ENCODE assay signal across 1 cellular context in genomic region chr14:101761032-101761880, GRCh38.
TF ChIP-seq lines count a peak whose summit lies in the region.

PPP2R5C (plus strand) TSS chr14:101761709; CDS start chr14:101761894, 185 bp downstream.

TF ChIP-seq in HEK293, 187 proteins besides CTCF, POLR2A, EP300 and RAD21 (continued from another document and continues in another):
- TF ChIP-seq SP3 (tag by site-specific recombination; IDR thresholded peaks at IDR 0.05): peak; percentile 85
- TF ChIP-seq ZNF521 (tag by site-specific recombination; IDR thresholded peaks at IDR 0.05): no peak
- peak; percentile 97 for TF ChIP-seq KLF8 (tag by site-specific recombination; IDR thresholded peaks at IDR 0.05)
- no peak for TF ChIP-seq ZNF830 (tag by site-specific recombination; IDR thresholded peaks at IDR 0.05; ENCODE audit: low read depth)
- TF ChIP-seq ZNF645 (tag by site-specific recombination; IDR thresholded peaks at IDR 0.05): no peak
- TF ChIP-seq ZNF174 (tag by site-specific recombination; IDR thresholded peaks at IDR 0.05): no peak
- TF ChIP-seq ZFP41 (tag by site-specific recombination; IDR thresholded peaks at IDR 0.05; ENCODE audit: borderline replicate concordance): no peak
- TF ChIP-seq ZNF335 (tag by site-specific recombination; conservative IDR thresholded peaks at IDR 0.05): peak; percentile 96
- TF ChIP-seq ZBTB11 (tag by site-specific recombination; conservative IDR thresholded peaks at IDR 0.05; ENCODE audit: low read depth): no peak
- TF ChIP-seq YY1 (tag by site-specific recombination; IDR thresholded peaks at IDR 0.05): no peak
- TF ChIP-seq ZNF169 (tag by site-specific recombination; IDR thresholded peaks at IDR 0.05): no peak
- TF ChIP-seq SETDB1 (IDR thresholded peaks at IDR 0.05; ENCODE audit: insufficient read length, low read length): no peak
- no peak for TF ChIP-seq GLI2 (tag by site-specific recombination; IDR thresholded peaks at IDR 0.05; ENCODE audit: borderline replicate concordance, low read depth)
- no peak for TF ChIP-seq ZNF157 (tag by site-specific recombination; IDR thresholded peaks at IDR 0.05)
- no peak for TF ChIP-seq ZNF133 (tag by site-specific recombination; IDR thresholded peaks at IDR 0.05)
- TF ChIP-seq ZNF155 (tag by site-specific recombination; IDR thresholded peaks at IDR 0.05): no peak
- no peak for TF ChIP-seq ZNF37A (tag by site-specific recombination; IDR thresholded peaks at IDR 0.05)
- TF ChIP-seq ZNF837 (tag by site-specific recombination; IDR thresholded peaks at IDR 0.05): no peak
- no peak for TF ChIP-seq ZNF140 (tag by site-specific recombination; IDR thresholded peaks at IDR 0.05)
- no peak for TF ChIP-seq ZNF558 (tag by site-specific recombination; IDR thresholded peaks at IDR 0.05)
- no peak for TF ChIP-seq ZNF202 (tag by site-specific recombination; IDR thresholded peaks at IDR 0.05; ENCODE audit: borderline replicate concordance)
- TF ChIP-seq KLF1 (tag by site-specific recombination; IDR thresholded peaks at IDR 0.05): peak; percentile 78
- TF ChIP-seq ZNF426 (tag by site-specific recombination; IDR thresholded peaks at IDR 0.05): no peak
- no peak for TF ChIP-seq ZNF132 (tag by site-specific recombination; IDR thresholded peaks at IDR 0.05; ENCODE audit: borderline replicate concordance)
- TF ChIP-seq IKZF3 (tag by site-specific recombination; IDR thresholded peaks at IDR 0.05): no peak
- TF ChIP-seq ZNF10 (tag by site-specific recombination; IDR thresholded peaks at IDR 0.05): peak; percentile 62; the same call in 1 of the 2 replicates
- TF ChIP-seq ZNF114 (tag by site-specific recombination; IDR thresholded peaks at IDR 0.05): no peak
- peak; percentile 49; the same call in 1 of the 2 replicates for TF ChIP-seq ZNF24 (tag by site-specific recombination; IDR thresholded peaks at IDR 0.05)
- peak; percentile 71; the same call in 1 of the 2 replicates for TF ChIP-seq KLF7 (tag by site-specific recombination; IDR thresholded peaks at IDR 0.05; ENCODE audit: borderline replicate concordance)
- TF ChIP-seq ZNF544 (tag by site-specific recombination; IDR thresholded peaks at IDR 0.05): no peak
- no peak for TF ChIP-seq ZBTB1 (tag by site-specific recombination; IDR thresholded peaks at IDR 0.05)
- TF ChIP-seq ZSCAN16 (tag by site-specific recombination; IDR thresholded peaks at IDR 0.05): no peak
- TF ChIP-seq ZNF560 (tag by site-specific recombination; IDR thresholded peaks at IDR 0.05; ENCODE audit: borderline replicate concordance): no peak
- no peak for TF ChIP-seq SCRT2 (tag by site-specific recombination; IDR thresholded peaks at IDR 0.05)
- no peak for TF ChIP-seq ZNF623 (tag by site-specific recombination; IDR thresholded peaks at IDR 0.05)
- TF ChIP-seq ZNF16 (tag by site-specific recombination; IDR thresholded peaks at IDR 0.05; ENCODE audit: low read depth): no peak
- no peak for TF ChIP-seq ZNF274 (IDR thresholded peaks at IDR 0.05; ENCODE audit: low read length)
- TF ChIP-seq ZNF274 (tag by site-specific recombination; IDR thresholded peaks at IDR 0.05; ENCODE audit: borderline replicate concordance): no peak
- no peak for TF ChIP-seq ZNF747 (tag by site-specific recombination; IDR thresholded peaks at IDR 0.05)
- TF ChIP-seq ZNF792 (tag by site-specific recombination; IDR thresholded peaks at IDR 0.05): 0 out of 2 replicates have a peak, but pooled peaks have one; percentile 83
- TF ChIP-seq KLF10 (tag by site-specific recombination; IDR thresholded peaks at IDR 0.05): peak; percentile 86
- TF ChIP-seq ZNF530 (tag by site-specific recombination; IDR thresholded peaks at IDR 0.05; ENCODE audit: low read depth): no peak
- no peak for TF ChIP-seq ZNF23 (tag by site-specific recombination; IDR thresholded peaks at IDR 0.05; ENCODE audit: borderline replicate concordance)
- 0 out of 2 replicates have a peak, but pooled peaks have one; percentile 21 for TF ChIP-seq ZNF580 (tag by site-specific recombination; IDR thresholded peaks at IDR 0.05)
- TF ChIP-seq RBAK (tag by site-specific recombination; IDR thresholded peaks at IDR 0.05): no peak
- no peak for TF ChIP-seq ZSCAN18 (tag by site-specific recombination; IDR thresholded peaks at IDR 0.05)
- TF ChIP-seq ZNF658 (tag by site-specific recombination; IDR thresholded peaks at IDR 0.05): no peak
- peak; percentile 66; the same call in 1 of the 2 replicates for TF ChIP-seq ZSCAN5A (tag by site-specific recombination; IDR thresholded peaks at IDR 0.05)
- peak; percentile 79; the same call in 1 of the 2 replicates for TF ChIP-seq ZNF391 (tag by site-specific recombination; IDR thresholded peaks at IDR 0.05; ENCODE audit: borderline replicate concordance, low read depth)
- peak; percentile 71; the same call in 1 of the 2 replicates for TF ChIP-seq ZBTB48 (tag by site-specific recombination; IDR thresholded peaks at IDR 0.05)
- TF ChIP-seq KLF16 (tag by site-specific recombination; IDR thresholded peaks at IDR 0.05): peak; percentile 96
- TF ChIP-seq ZNF394 (tag by site-specific recombination; IDR thresholded peaks at IDR 0.05; ENCODE audit: borderline replicate concordance): no peak
- peak; percentile 90 for TF ChIP-seq ZNF2 (tag by site-specific recombination; IDR thresholded peaks at IDR 0.05)
- 0 out of 2 replicates have a peak, but pooled peaks have one; percentile 40 for TF ChIP-seq EGR2 (tag by site-specific recombination; IDR thresholded peaks at IDR 0.05; ENCODE audit: low read depth)
- TF ChIP-seq TRIM28 (IDR thresholded peaks at IDR 0.05; ENCODE audit: borderline replicate concordance, low read length): no peak
- peak; percentile 89 for TF ChIP-seq KLF9 (tag by site-specific recombination; IDR thresholded peaks at IDR 0.05; ENCODE audit: low read depth)
- TF ChIP-seq ZBTB8A (tag by site-specific recombination; IDR thresholded peaks at IDR 0.05): peak; percentile 47
- no peak for TF ChIP-seq ZNF529 (tag by site-specific recombination; IDR thresholded peaks at IDR 0.05; ENCODE audit: insufficient replicate concordance)
- no peak for TF ChIP-seq ZNF624 (tag by site-specific recombination; IDR thresholded peaks at IDR 0.05)
- TF ChIP-seq ZNF777 (tag by site-specific recombination; IDR thresholded peaks at IDR 0.05; ENCODE audit: borderline replicate concordance): peak; percentile 36; the same call in 1 of the 2 replicates
- TF ChIP-seq ZBTB17 (tag by site-specific recombination; IDR thresholded peaks at IDR 0.05): peak; percentile 86
- peak; percentile 83 for TF ChIP-seq ZNF610 (tag by site-specific recombination; IDR thresholded peaks at IDR 0.05; ENCODE audit: borderline replicate concordance)
- no peak; the same call in 1 of the 2 replicates for TF ChIP-seq REPIN1 (tag by site-specific recombination; IDR thresholded peaks at IDR 0.05; ENCODE audit: low read depth)
- TF ChIP-seq ZNF112 (tag by site-specific recombination; IDR thresholded peaks at IDR 0.05): no peak
- TF ChIP-seq GLIS2 (tag by site-specific recombination; IDR thresholded peaks at IDR 0.05): peak; percentile 90
- no peak for TF ChIP-seq ZBTB44 (tag by site-specific recombination; IDR thresholded peaks at IDR 0.05)
- no peak for TF ChIP-seq ZNF571 (tag by site-specific recombination; IDR thresholded peaks at IDR 0.05)
- no peak for TF ChIP-seq ATF2 (tag by site-specific recombination; IDR thresholded peaks at IDR 0.05; ENCODE audit: low read depth)
- peak; percentile 89 for TF ChIP-seq ZEB2 (tag by site-specific recombination; IDR thresholded peaks at IDR 0.05)
- no peak for TF ChIP-seq ZNF19 (tag by site-specific recombination; IDR thresholded peaks at IDR 0.05; ENCODE audit: low read depth)
- TF ChIP-seq ZNF621 (tag by site-specific recombination; IDR thresholded peaks at IDR 0.05): no peak
- no peak for TF ChIP-seq ZNF488 (tag by site-specific recombination; IDR thresholded peaks at IDR 0.05)
